1 cellular context compared by ENCODE assay signal in genomic region chr7:50315739-50316671, GRCh38.
TF ChIP-seq lines count a peak whose summit lies in the region.

No MANE protein-coding gene starts in this region.

TF ChIP-seq in H1, 55 proteins besides CTCF, POLR2A, EP300 and RAD21 (continued from another document):
- TF ChIP-seq BRCA1 (IDR thresholded peaks at IDR 0.05; ENCODE audit: low read depth, low read length) (no peak), SRF (IDR thresholded peaks at IDR 0.05; ENCODE audit: low read depth, low read length) (no peak), JUND (IDR thresholded peaks at IDR 0.05; ENCODE audit: low read length) (no peak), JUN (IDR thresholded peaks at IDR 0.05; ENCODE audit: low read depth, low read length) (no peak), HDAC2 (IDR thresholded peaks at IDR 0.05; ENCODE audit: borderline replicate concordance in 1 of 2, low read depth in 2 of 2, low read length in 2 of 2) (no peak), KDM5A (IDR thresholded peaks at IDR 0.05; ENCODE audit: low read length) (no peak), ATF2 (IDR thresholded peaks at IDR 0.05; ENCODE audit: low read length) (no peak), GABPA (IDR thresholded peaks at IDR 0.05; ENCODE audit: borderline replicate concordance, insufficient read depth, low read length) (no peak)
- TF ChIP-seq, protein P1, sequence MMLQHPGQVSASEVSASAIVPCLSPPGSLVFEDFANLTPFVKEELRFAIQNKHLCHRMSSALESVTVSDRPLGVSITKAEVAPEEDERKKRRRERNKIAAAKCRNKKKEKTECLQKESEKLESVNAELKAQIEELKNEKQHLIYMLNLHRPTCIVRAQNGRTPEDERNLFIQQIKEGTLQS (IDR thresholded peaks at IDR 0.05; ENCODE audit: insufficient read depth, low read depth, low read length), result no peak
